ENCODE assay signal across 10 cellular contexts in the genomic region with DNA sequence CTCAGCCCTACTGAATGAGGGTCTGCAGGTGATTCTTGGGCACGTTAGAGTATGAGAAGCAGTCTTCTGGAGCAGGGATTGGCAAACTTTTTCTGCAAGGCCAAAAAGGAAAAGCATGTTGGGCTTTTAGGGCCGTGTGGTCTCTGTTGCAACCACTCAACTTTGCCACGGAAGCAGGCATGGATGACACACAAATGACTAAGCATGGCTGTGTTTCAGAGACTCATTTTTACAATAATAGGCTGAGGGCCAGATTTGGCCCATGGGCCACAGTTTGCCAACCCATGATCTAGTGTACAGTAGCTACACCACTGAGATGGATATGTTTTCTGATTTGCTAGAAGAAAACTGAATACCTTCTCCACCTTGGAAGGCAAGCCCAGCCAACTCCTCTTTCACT.
DNase-seq lines count a peak whose midpoint lies in the region; ATAC-seq and TF ChIP-seq lines count a peak whose summit lies in the region.
"Had no signal": no experiment of that assay in that cellular context is flagged by ENCODE, and none has a peak within 500 bp of the region (broad histone marks: within the 10 kb centered on the region; RNA-seq: fewer than 3 reads in every experiment).

No MANE protein-coding gene starts in this region.

- H3K79me2 ChIP-seq in neural progenitor cell (ENCODE audit: low read depth): no peaks in the 10 kb centered on the region

- intact Hi-C loops in Right ventricle myocardium inferior (cut with DNase I) (no loop called here), cardiac septum (cut with DNase I) (no loop called here), breast epithelium (cut with DNase I; ENCODE audit: low total_unique reads) (no loop called here)

- no peaks in the 10 kb centered on the region for H4K20me1 ChIP-seq in neural progenitor cell (ENCODE audit: low read depth)

- H3K4me3 ChIP-seq in breast epithelium (no peak overlapping the region), neural progenitor cell (no peak overlapping the region)
- H3K4me3 ChIP-seq: testis had no signal

- peaks cover 2% of the 10 kb centered on the region for H3K27me3 Mint-ChIP-seq in neural progenitor cell (ENCODE audit: insufficient read depth, low read depth)

- DNase-seq in Right ventricle myocardium inferior (ENCODE audit: missing footprints): no peak
- no peak for DNase-seq in cardiac septum (ENCODE audit: low spot score)
- DNase-seq in breast epithelium (ENCODE audit: low spot score in 2 of 2): no peak
- peak; percentile 55 for DNase-seq in kidney glomerular epithelial cell (lab: John Stamatoyannopoulos, UW)
- no peak for DNase-seq in neural progenitor cell (ENCODE audit: low spot score)
- DNase-seq in stimulated activated CD4-positive, alpha-beta T cell treated with anti-CD3 and anti-CD28 coated beads, Interleukin-4, amount 100 ng/mL, for 24 hours: no peak
- DNase-seq: activated effector memory CD4-positive, alpha-beta T cell treated with anti-CD3 and anti-CD28 coated beads, Interleukin-2, amount 50 U/mL, for 16 hours; testis had no signal

- no peaks in the 10 kb centered on the region for H3K36me3 Mint-ChIP-seq in neural progenitor cell

- H3K4me1 Mint-ChIP-seq in neural progenitor cell: no peaks in the 10 kb centered on the region

- no peak for TF ChIP-seq CTCF in breast epithelium (IDR thresholded peaks at IDR 0.05)
- no peak for TF ChIP-seq CTCF in neural progenitor cell (IDR thresholded peaks at IDR 0.05)

- no peaks in the 10 kb centered on the region for H3K4me1 ChIP-seq in breast epithelium
- no peaks in the 10 kb centered on the region for H3K4me1 ChIP-seq in neural progenitor cell
- H3K4me1 ChIP-seq: testis had no signal

- no peak overlapping the region for H3K9ac ChIP-seq in neural progenitor cell

- H3K9me3 Mint-ChIP-seq in neural progenitor cell: no peaks in the 10 kb centered on the region

- H3K36me3 ChIP-seq in breast epithelium (no peaks in the 10 kb centered on the region), neural progenitor cell (no peaks in the 10 kb centered on the region)

- no peak overlapping the region for H3K27ac Mint-ChIP-seq in neural progenitor cell

- no peak overlapping the region for H2AFZ ChIP-seq in neural progenitor cell (replicated peaks)

- ATAC-seq in Right ventricle myocardium inferior (peak; percentile 78), GM21528 (IDR thresholded peaks at IDR 0.05; ENCODE audit: low FRiP score, unreplicated experiment) (no peak), GM21423 (IDR thresholded peaks at IDR 0.05; ENCODE audit: unreplicated experiment) (no peak)

- TF ChIP-seq POLR2A in breast epithelium (IDR thresholded peaks at IDR 0.05): no peak

- H3K27me3 ChIP-seq in breast epithelium (no peaks in the 10 kb centered on the region), neural progenitor cell (no peaks in the 10 kb centered on the region)
- H3K27me3 ChIP-seq: testis had no signal

- H3K4me3 Mint-ChIP-seq in neural progenitor cell: no peak overlapping the region

- H3K4me2 ChIP-seq in neural progenitor cell: no peak overlapping the region

- no peaks in the 10 kb centered on the region for H3F3A ChIP-seq in neural progenitor cell (ENCODE audit: low read depth)

- H3K27ac ChIP-seq in breast epithelium (peak overlapping the region; percentile 36 to 60), neural progenitor cell (no peak overlapping the region)
- H3K27ac ChIP-seq: testis had no signal

- H3K9me3 ChIP-seq in breast epithelium (no peaks in the 10 kb centered on the region), neural progenitor cell (ENCODE audit: low read depth) (no peaks in the 10 kb centered on the region)
- H3K9me3 ChIP-seq: testis had no signal
